19 cellular contexts compared by ENCODE assay signal in genomic region chr1:68211781-68212180, GRCh38. TPM values are rescaled to one million over a fixed set of nuclear protein-coding genes. Genes with fewer than 3 reads are reported as not detected.
A peak's percentile ranks its signal among the peaks of the same experiment; 100 is the strongest.
DNase-seq lines count a peak whose midpoint lies in the region; TF ChIP-seq lines count a peak whose summit lies in the region.
"Had no signal": no experiment of that assay in that cellular context is flagged by ENCODE, and none has a peak within 500 bp of the region (broad histone marks: within the 10 kb centered on the region; RNA-seq: fewer than 3 reads in every experiment).

No MANE protein-coding gene starts in this region.

- peaks cover 0 to 3% (median 0%) of the 10 kb centered on the region in 5 donors for H3K9me3 Mint-ChIP-seq in CD8-positive, alpha-beta memory T cell

- H3K4me3 Mint-ChIP-seq in CD8-positive, alpha-beta memory T cell: no peak overlapping the region
- H3K4me3 Mint-ChIP-seq: IgD-negative memory B cell had no signal

- H3K79me1 ChIP-seq in mesenchymal stem cell (replicated peaks; ENCODE audit: low read length, poor library complexity, severe bottlenecking) (peaks cover 11% of the 10 kb centered on the region), trophoblast cell (ENCODE audit: low read length) (peaks cover 9% of the 10 kb centered on the region)

- H3K4me1 Mint-ChIP-seq in CD8-positive, alpha-beta memory T cell: no peaks in the 10 kb centered on the region

- peaks cover 7% of the 10 kb centered on the region for H3K79me2 ChIP-seq in trophoblast cell (ENCODE audit: control insufficient read depth, insufficient read depth, low read length, poor library complexity)

- POLR2A ChIA-PET in CD8-positive, alpha-beta memory T cell (lab: Charles Lee): no interaction called here

- H2BK120ac ChIP-seq in mesenchymal stem cell (ENCODE audit: low read depth, low read length): no peak overlapping the region
- H2BK120ac ChIP-seq in trophoblast cell (ENCODE audit: insufficient read depth, low read length, poor library complexity): no peak overlapping the region

- H3K4ac ChIP-seq in mesenchymal stem cell (ENCODE audit: low read depth in 1 of 2, low read length in 2 of 2): no peak overlapping the region
- peak overlapping the region; percentile 90 for H3K4ac ChIP-seq in trophoblast cell (ENCODE audit: low read depth, low read length)

- peak overlapping the region; percentile 3 for H2AK5ac ChIP-seq in mesenchymal stem cell (ENCODE audit: low read length, severe bottlenecking)
- H2AK5ac ChIP-seq in trophoblast cell (ENCODE audit: low read length): no peak overlapping the region

- H3K27me3 ChIP-seq in mesenchymal stem cell (ENCODE audit: control insufficient read depth in 1 of 2, insufficient read depth in 1 of 2, low read length in 2 of 2): no peaks in the 10 kb centered on the region
- H3K27me3 ChIP-seq in trophoblast cell (ENCODE audit: insufficient read depth, low read length): no peaks in the 10 kb centered on the region
- no peaks in the 10 kb centered on the region for H3K27me3 ChIP-seq in CD8-positive, alpha-beta memory T cell (ENCODE audit: insufficient read depth, low read length, poor library complexity, severe bottlenecking)
- H3K27me3 ChIP-seq: SJSA1 had no signal

- H2BK5ac ChIP-seq in mesenchymal stem cell (ENCODE audit: low read depth, low read length, poor library complexity, severe bottlenecking) (no peak overlapping the region), trophoblast cell (ENCODE audit: low read depth, low read length, poor library complexity) (no peak overlapping the region)

- TF ChIP-seq CTCF in epithelial cell of proximal tubule (conservative IDR thresholded peaks at IDR 0.05; ENCODE audit: low read depth, low read length): no peak

- DNase-seq in HK-2 (ENCODE audit: unreplicated experiment): peak; percentile 10
- no peak for DNase-seq in epithelial cell of proximal tubule (ENCODE audit: low read depth)
- no peak for DNase-seq in mesenchymal stem cell
- no peak for DNase-seq in trophoblast cell
- DNase-seq in CD8-positive, alpha-beta memory T cell: no peak
- DNase-seq in OCI-M1 (lab: John Stamatoyannopoulos, UW): no peak
- no peak for DNase-seq in UCSD-AML1 (lab: John Stamatoyannopoulos, UW; ENCODE audit: unreplicated experiment)
- DNase-seq: 8988T, DMS53, GDM1, NCI-H1105, NCI-H146, NCI-H2029, NCI-H2227 treated with DMSO at 0.1 percent for 48 hours, NCI-H510A, NCI-H748 treated with DMSO at 0.1 percent for 48 hours had no signal

- H3K9ac ChIP-seq in mesenchymal stem cell (ENCODE audit: low read length) (no peak overlapping the region), trophoblast cell (ENCODE audit: low read length) (no peak overlapping the region)

- no peaks in the 10 kb centered on the region for H3K9me3 ChIP-seq in mesenchymal stem cell (ENCODE audit: control insufficient read depth, low read length)
- H3K9me3 ChIP-seq in trophoblast cell (ENCODE audit: insufficient read depth, low read depth, low read length): no peaks in the 10 kb centered on the region
- no peaks in the 10 kb centered on the region for H3K9me3 ChIP-seq in CD8-positive, alpha-beta memory T cell (ENCODE audit: low read length)
- H3K9me3 ChIP-seq: SJSA1 had no signal

- H4K8ac ChIP-seq in mesenchymal stem cell (ENCODE audit: low read length) (no peak overlapping the region), trophoblast cell (ENCODE audit: low read depth, low read length) (no peak overlapping the region)

- CTCF ChIA-PET in CD8-positive, alpha-beta memory T cell (lab: Charles Lee): no interaction called here

- no peak overlapping the region for H3K14ac ChIP-seq in mesenchymal stem cell (ENCODE audit: low read length in 2 of 2)
- no peak overlapping the region for H3K14ac ChIP-seq in trophoblast cell (ENCODE audit: low read length)

- H3K27me3 Mint-ChIP-seq in CD8-positive, alpha-beta memory T cell: no peaks in the 10 kb centered on the region

- H3K36me3 ChIP-seq in mesenchymal stem cell (ENCODE audit: control insufficient read depth in 1 of 2, insufficient read depth in 2 of 2, low read depth in 1 of 2, low read length in 2 of 2) (no peaks in the 10 kb centered on the region), trophoblast cell (ENCODE audit: control insufficient read depth in 1 of 2, insufficient read depth in 2 of 2, low read length in 2 of 2) (no peaks in the 10 kb centered on the region)
- no peaks in the 10 kb centered on the region for H3K36me3 ChIP-seq in CD8-positive, alpha-beta memory T cell (ENCODE audit: insufficient read depth, low read length)
- H3K36me3 ChIP-seq: SJSA1 had no signal

- H3K4me3 ChIP-seq in epithelial cell of proximal tubule (ENCODE audit: low read depth, low read length): peak overlapping the region; percentile 38
- no peak overlapping the region for H3K4me3 ChIP-seq in mesenchymal stem cell (ENCODE audit: insufficient read depth in 1 of 2, low read depth in 1 of 2, low read length in 2 of 2)
- no peak overlapping the region for H3K4me3 ChIP-seq in trophoblast cell (ENCODE audit: low read depth, low read length)
- no peak overlapping the region for H3K4me3 ChIP-seq in CD8-positive, alpha-beta memory T cell (ENCODE audit: low read length)
- H3K4me3 ChIP-seq: SJSA1 had no signal

- H3K18ac ChIP-seq in mesenchymal stem cell (ENCODE audit: low read depth in 1 of 2, low read length in 2 of 2) (peak overlapping the region in 1 of 2 experiments; percentile 52), trophoblast cell (ENCODE audit: low read length) (no peak overlapping the region)

- no peak overlapping the region for H2BK15ac ChIP-seq in mesenchymal stem cell (ENCODE audit: low read depth, poor library complexity, severe bottlenecking)

- no peaks in the 10 kb centered on the region for H3K36me3 Mint-ChIP-seq in CD8-positive, alpha-beta memory T cell
- H3K36me3 Mint-ChIP-seq: IgD-negative memory B cell had no signal

- H4K12ac ChIP-seq in trophoblast cell (ENCODE audit: low read depth, low read length): no peak overlapping the region

- H2AFZ ChIP-seq in mesenchymal stem cell (ENCODE audit: low read depth, low read length) (no peak overlapping the region), trophoblast cell (ENCODE audit: insufficient read depth, low read length, poor library complexity) (no peak overlapping the region)

- H3K4me2 ChIP-seq in mesenchymal stem cell (ENCODE audit: low read length, poor library complexity, severe bottlenecking) (no peak overlapping the region), trophoblast cell (ENCODE audit: low read length) (no peak overlapping the region)

- H4K91ac ChIP-seq in mesenchymal stem cell (ENCODE audit: low read length) (no peak overlapping the region), trophoblast cell (ENCODE audit: low read depth, low read length) (no peak overlapping the region)

- no peak overlapping the region for H3K27ac Mint-ChIP-seq in CD8-positive, alpha-beta memory T cell
- H3K27ac Mint-ChIP-seq: IgD-negative memory B cell had no signal

- H3K27ac ChIP-seq in mesenchymal stem cell (ENCODE audit: low read length, poor library complexity, severe bottlenecking): peak overlapping the region; percentile 15
- H3K27ac ChIP-seq in trophoblast cell (ENCODE audit: low read depth, low read length): no peak overlapping the region
- H3K27ac ChIP-seq in CD8-positive, alpha-beta memory T cell (ENCODE audit: low read depth, low read length): no peak overlapping the region
- H3K27ac ChIP-seq: C4-2B, SJSA1 had no signal

- H3K23ac ChIP-seq in mesenchymal stem cell (ENCODE audit: low read length in 2 of 2) (no peak overlapping the region), trophoblast cell (ENCODE audit: low read length) (no peak overlapping the region)

- H3K4me1 ChIP-seq in mesenchymal stem cell (ENCODE audit: control insufficient read depth, insufficient read depth, low read depth, low read length) (peaks cover 9% of the 10 kb centered on the region), trophoblast cell (ENCODE audit: control insufficient read depth in 1 of 2, insufficient read depth in 2 of 2, low read length in 2 of 2) (peaks cover 8 to 13% of the 10 kb centered on the region in 2 experiments)
- H3K4me1 ChIP-seq in CD8-positive, alpha-beta memory T cell (ENCODE audit: insufficient read depth, low read length): no peaks in the 10 kb centered on the region

- H2BK12ac ChIP-seq in mesenchymal stem cell (ENCODE audit: low read length in 2 of 2): no peak overlapping the region
- H2BK12ac ChIP-seq in trophoblast cell (ENCODE audit: low read length): no peak overlapping the region

- WGBS in mesenchymal stem cell: 97% methylated on average over 3 of the region's 4 CpGs
- WGBS in trophoblast cell (ENCODE audit: extremely low coverage, insufficient coverage, insufficient read length): no CpG with 5 or more reads among the region's 4 CpGs

RNA-seq across cellular contexts. Expression of gene WLS, which starts 20.5 kb away (rescaled TPM):
- total RNA-seq in epithelial cell of proximal tubule: 14.4 and 19.0 TPM in 2 replicates
- 349 TPM for polyA plus RNA-seq in mesenchymal stem cell (2013, experiment 1 of 2)
- 359 TPM for polyA plus RNA-seq in mesenchymal stem cell (2013, experiment 2 of 2)
- polyA plus RNA-seq in trophoblast cell (2013): 633 and 667 TPM in 2 replicates
- not detected for total RNA-seq in CD8-positive, alpha-beta memory T cell
- polyA plus RNA-seq in CD8-positive, alpha-beta memory T cell: not detected
- polyA plus RNA-seq: IgD-negative memory B cell had no signal

Comparison
In these comparisons a context has a peak if more than half of its experiments do, and no peak if none do; other contexts are left out.
1. RNA of gene WLS, which starts 20.5 kb away (total RNA-seq): 14.4 to 19.0 TPM in epithelial cell of proximal tubule; not detected in CD8-positive, alpha-beta memory T cell; every median in the first group is over 10 times any median in the second.